Comparison of ENCODE assay signal across 18 cellular contexts in genomic region chr6:44278316-44278715, GRCh38. TPM values are rescaled to one million over a fixed set of nuclear protein-coding genes. Genes with fewer than 3 reads are reported as not detected.
DNase-seq lines count a peak whose midpoint lies in the region; TF ChIP-seq lines count a peak whose summit lies in the region.
"Had no signal": no experiment of that assay in that cellular context is flagged by ENCODE, and none has a peak within 500 bp of the region (broad histone marks: within the 10 kb centered on the region; RNA-seq: fewer than 3 reads in every experiment).

No MANE protein-coding gene starts in this region.

- peak; percentile 96 for DNase-seq in G401 (ENCODE audit: low spot score)
- DNase-seq in Caco-2: no peak
- DNase-seq in GM20000 (ENCODE audit: low spot score): no peak
- DNase-seq in SK-N-SH: no peak
- DNase-seq in SJCRH30: no peak
- DNase-seq: 8988T; CD8-positive, alpha-beta T cell; GDM1; H7; HFFc6 had no signal

- TF ChIP-seq EP300 in SK-N-SH (IDR thresholded peaks at IDR 0.05; ENCODE audit: borderline replicate concordance in 1 of 2, low read depth in 1 of 2, low read length in 1 of 2): no peak

- CTCF ChIA-PET in Caco-2 (lab: Charles Lee) (no interaction called here), SK-N-SH (lab: Yijun Ruan, JAX) (interaction anchor here (0.9 to 2.0 kb wide), 6 partner anchors 10 to 178 kb away, joined by 3 to 11 read pairs (median 4); partner anchors contain the start of gene AARS2)

- POLR2A ChIA-PET in Caco-2 (lab: Charles Lee) (no interaction called here), SK-N-SH (lab: Yijun Ruan, JAX) (no interaction called here)

- TF ChIP-seq RAD21 in SK-N-SH (IDR thresholded peaks at IDR 0.05; ENCODE audit: low read length): no peak

- peaks cover 27% of the 10 kb centered on the region for H3K27me3 Mint-ChIP-seq in Caco-2 (ENCODE audit: insufficient read depth, unreplicated experiment)

- no TSS peak for BruUV-seq in Caco-2 (replicated peaks; lab: Mats Ljungman, UMichigan)

- no peak overlapping the region for H3K4me2 ChIP-seq in SK-N-SH
- H3K4me2 ChIP-seq: GM23338 had no signal

- H3K27ac ChIP-seq in angular gyrus (ENCODE audit: low read depth, low read length): peak overlapping the region; percentile 22
- peak overlapping the region; percentile 60 for H3K27ac ChIP-seq in cingulate gyrus (ENCODE audit: low read depth, low read length)
- H3K27ac ChIP-seq in layer of hippocampus (ENCODE audit: low read depth, low read length): peak overlapping the region; percentile 10
- no peak overlapping the region for H3K27ac ChIP-seq in SK-N-SH (ENCODE audit: low read depth in 2 of 2, low read length in 1 of 2)
- H3K27ac ChIP-seq in SJCRH30: no peak overlapping the region
- H3K27ac ChIP-seq: BLaER1 treated with 17β-estradiol and CSF1 and Interleukin-3, amounts not matched to agents 10 nM and 100 nM; HL-60 had no signal

- H4K20me1 ChIP-seq in SK-N-SH (ENCODE audit: insufficient read depth): no peaks in the 10 kb centered on the region

- no peaks in the 10 kb centered on the region for H3K9me2 ChIP-seq in SK-N-SH

- 32% methylated on average over 1 of the region's 3 CpGs for WGBS in SK-N-SH (ENCODE audit: low lambda C conversion rate)

- in situ Hi-C loops in G401 (cut with HindIII; ENCODE audit: low sequenced_read_pairs): no loop called here

- no peak overlapping the region for H3K4me3 ChIP-seq in Caco-2 (ENCODE audit: low read depth, low read length)
- H3K4me3 ChIP-seq in SK-N-SH (ENCODE audit: low read depth in 2 of 2, low read length in 1 of 2): no peak overlapping the region
- H3K4me3 ChIP-seq in SJCRH30: no peak overlapping the region
- H3K4me3 ChIP-seq: BLaER1 treated with 17β-estradiol and CSF1 and Interleukin-3, amounts not matched to agents 10 nM and 100 nM; GM23338 had no signal

- H3K27me3 ChIP-seq in layer of hippocampus (ENCODE audit: control insufficient read depth, insufficient read depth, low read length) (peaks cover 2% of the 10 kb centered on the region), Caco-2 (replicated peaks; ENCODE audit: control insufficient read depth, insufficient read depth, low read length) (0 out of 2 replicates have a peak, but pooled peaks cover 1% of the 10 kb centered on the region), SK-N-SH (ENCODE audit: insufficient read depth) (no peaks in the 10 kb centered on the region), SJCRH30 (no peaks in the 10 kb centered on the region)

- H3K36me3 ChIP-seq in Caco-2 (ENCODE audit: control insufficient read depth, insufficient read depth, low read length) (no peaks in the 10 kb centered on the region), SK-N-SH (replicated peaks in 1 of 2; ENCODE audit: control insufficient read depth in 1 of 2, insufficient read depth in 2 of 2, low read length in 1 of 2) (no peaks in the 10 kb centered on the region), SJCRH30 (no peaks in the 10 kb centered on the region)
- H3K36me3 ChIP-seq: BLaER1 treated with 17β-estradiol and CSF1 and Interleukin-3, amounts not matched to agents 10 nM and 100 nM had no signal

- H3K9me3 ChIP-seq in Caco-2 (no peaks in the 10 kb centered on the region), SK-N-SH (no peaks in the 10 kb centered on the region), SJCRH30 (replicated peaks) (no peaks in the 10 kb centered on the region)
- H3K9me3 ChIP-seq: BLaER1 treated with 17β-estradiol and CSF1 and Interleukin-3, amounts not matched to agents 10 nM and 100 nM had no signal

- H3K9ac ChIP-seq in SK-N-SH: no peak overlapping the region
- H3K9ac ChIP-seq: BLaER1 treated with 17β-estradiol and CSF1 and Interleukin-3, amounts not matched to agents 10 nM and 100 nM had no signal

- H3F3A ChIP-seq in SK-N-SH (replicated peaks; ENCODE audit: insufficient read depth): no peaks in the 10 kb centered on the region

- intact Hi-C loops in Caco-2 (cut with micrococcal nuclease; ENCODE audit: unreplicated experiment): no loop called here

- no peak overlapping the region for H3K27ac Mint-ChIP-seq in Caco-2 (ENCODE audit: unreplicated experiment)
- H3K27ac Mint-ChIP-seq: CD8-positive, alpha-beta T cell; GM23338; HFFc6 had no signal

- H3K4me1 ChIP-seq in Caco-2: no peaks in the 10 kb centered on the region
- no peaks in the 10 kb centered on the region for H3K4me1 ChIP-seq in SK-N-SH (ENCODE audit: control insufficient read depth in 1 of 2, insufficient read depth in 2 of 2, low read depth in 1 of 2, low read length in 1 of 2)
- H3K4me1 ChIP-seq in SJCRH30: no peaks in the 10 kb centered on the region

- H2AFZ ChIP-seq in SK-N-SH (ENCODE audit: low read depth): no peak overlapping the region
- H2AFZ ChIP-seq: GM23338 had no signal

- no peaks in the 10 kb centered on the region for H3K36me3 Mint-ChIP-seq in Caco-2 (ENCODE audit: insufficient read depth, unreplicated experiment)
- H3K36me3 Mint-ChIP-seq: CD8-positive, alpha-beta T cell had no signal

- no peaks in the 10 kb centered on the region for H3K79me2 ChIP-seq in SK-N-SH (ENCODE audit: insufficient read depth)

- TF ChIP-seq CTCF in Caco-2 (IDR thresholded peaks at IDR 0.05; ENCODE audit: insufficient read depth in 1 of 2, low read depth in 1 of 2, low read length in 1 of 2, severe bottlenecking in 1 of 2, unreplicated experiment in 1 of 2): no peak
- TF ChIP-seq CTCF in GM20000 (IDR thresholded peaks at IDR 0.05; ENCODE audit: extremely low read depth, missing control alignments): no peak
- no peak for TF ChIP-seq CTCF in SK-N-SH (IDR thresholded peaks at IDR 0.05)

- H3K9me3 Mint-ChIP-seq in Caco-2 (ENCODE audit: unreplicated experiment): no peaks in the 10 kb centered on the region
- H3K9me3 Mint-ChIP-seq: CD8-positive, alpha-beta T cell; GM23338; HFFc6 had no signal

- no peaks in the 10 kb centered on the region for H3K4me1 Mint-ChIP-seq in Caco-2 (ENCODE audit: low read depth, unreplicated experiment)

- no peak overlapping the region for H3K4me3 Mint-ChIP-seq in Caco-2 (ENCODE audit: unreplicated experiment)
- H3K4me3 Mint-ChIP-seq: CD8-positive, alpha-beta T cell; GM23338; HFFc6 had no signal

TF ChIP-seq in SK-N-SH, 30 proteins besides CTCF, POLR2A, EP300 and RAD21 (continues in another document):
- TF ChIP-seq CHD2 (IDR thresholded peaks at IDR 0.05; ENCODE audit: low read length, partially characterized antibody) (no peak), SMC3 (IDR thresholded peaks at IDR 0.05; ENCODE audit: low read depth, low read length) (no peak), ELF1 (IDR thresholded peaks at IDR 0.05) (no peak), TAF1 (IDR thresholded peaks at IDR 0.05; ENCODE audit: borderline replicate concordance, low read depth, low read length) (no peak), YY1 (IDR thresholded peaks at IDR 0.05; ENCODE audit: low read depth) (no peak), MEF2A (IDR thresholded peaks at IDR 0.05; ENCODE audit: borderline replicate concordance, low read depth) (no peak), USF2 (IDR thresholded peaks at IDR 0.05; ENCODE audit: borderline replicate concordance, low read depth, low read length) (no peak), RFX5 (IDR thresholded peaks at IDR 0.05; ENCODE audit: low read length) (no peak), FOXJ3 (CRISPR knock-in tag; IDR thresholded peaks at IDR 0.05) (no peak), FOXM1 (IDR thresholded peaks at IDR 0.05; ENCODE audit: low read depth) (no peak), EZH2phosphoT487 (IDR thresholded peaks at IDR 0.05; ENCODE audit: borderline replicate concordance, low read depth) (no peak), MAX (IDR thresholded peaks at IDR 0.05; ENCODE audit: low read depth) (no peak), RXRA (IDR thresholded peaks at IDR 0.05; ENCODE audit: borderline replicate concordance, low read depth) (no peak)

RNA-seq across cellular contexts. Expression of gene TMEM151B, which starts 8.1 kb away (rescaled TPM):
- 14.3 and 14.6 TPM in 2 replicates for total RNA-seq in G401 (2014; rRNA removed; shearing (Covaris generic))
- total RNA-seq in Caco-2 (2022): not detected in 2 replicates
- 0.05 and 0.10 TPM in 2 replicates for polyA plus RNA-seq in SK-N-SH (2012; rRNA removed)
- 0.08 and 0.18 TPM in 2 replicates for polyA plus RNA-seq in SK-N-SH (2012; cell fraction: cytosol; rRNA removed)
- 0.32 and 0.50 TPM in 2 replicates for polyA plus RNA-seq in SK-N-SH (2012; cell fraction: nucleus; rRNA removed)
- 1.2 and 1.5 TPM in 2 replicates for total RNA-seq in SJCRH30 (2014; rRNA removed; shearing (Covaris generic))
- total RNA-seq: CD8-positive, alpha-beta T cell; HFFc6; HT1080 had no signal
- polyA plus RNA-seq: AG04450 had no signal

RNA-seq across cellular contexts. Expression of gene NFKBIE, which starts 13.0 kb away (rescaled TPM):
- 27.7 and 58.6 TPM in 2 replicates for total RNA-seq in G401 (2014; rRNA removed; shearing (Covaris generic))
- total RNA-seq in Caco-2 (2022): 8.4 and 10.1 TPM in 2 replicates
- polyA plus RNA-seq in SK-N-SH (2012; rRNA removed): 5.8 and 6.4 TPM in 2 replicates
- 4.0 and 4.4 TPM in 2 replicates for polyA plus RNA-seq in SK-N-SH (2012; cell fraction: cytosol; rRNA removed)
- polyA plus RNA-seq in SK-N-SH (2012; cell fraction: nucleus; rRNA removed): 7.8 and 12.0 TPM in 2 replicates
- 7.8 and 9.6 TPM in 2 replicates for total RNA-seq in SJCRH30 (2014; rRNA removed; shearing (Covaris generic))

RNA-seq across cellular contexts. Expression of gene SLC35B2, which starts 21.0 kb away (rescaled TPM):
- total RNA-seq in G401 (2014; rRNA removed; shearing (Covaris generic)): 73.4 and 80.4 TPM in 2 replicates
- 44.6 and 44.8 TPM in 2 replicates for total RNA-seq in Caco-2 (2022)
- 125 and 163 TPM in 2 replicates for polyA plus RNA-seq in SK-N-SH (2012; rRNA removed)
- polyA plus RNA-seq in SK-N-SH (2012; cell fraction: cytosol; rRNA removed): 69.7 and 109 TPM in 2 replicates
- 108 and 123 TPM in 2 replicates for polyA plus RNA-seq in SK-N-SH (2012; cell fraction: nucleus; rRNA removed)
- 27.8 and 28.5 TPM in 2 replicates for total RNA-seq in SJCRH30 (2014; rRNA removed; shearing (Covaris generic))

RNA-seq across cellular contexts. Expression of gene HSP90AB1, which starts 31.4 kb away (rescaled TPM):
- total RNA-seq in G401 (2014; rRNA removed; shearing (Covaris generic)): 1,050 and 1,370 TPM in 2 replicates
- 967 and 1,046 TPM in 2 replicates for total RNA-seq in Caco-2 (2022)
- polyA plus RNA-seq in SK-N-SH (2012; rRNA removed): 843 and 1,069 TPM in 2 replicates
- polyA plus RNA-seq in SK-N-SH (2012; cell fraction: cytosol; rRNA removed): 915 and 1,057 TPM in 2 replicates
- 744 and 797 TPM in 2 replicates for polyA plus RNA-seq in SK-N-SH (2012; cell fraction: nucleus; rRNA removed)
- total RNA-seq in SJCRH30 (2014; rRNA removed; shearing (Covaris generic)): 1,351 and 1,358 TPM in 2 replicates

RNA-seq across cellular contexts. Expression of gene AARS2, which starts 34.8 kb away (rescaled TPM):
- total RNA-seq in G401 (2014; rRNA removed; shearing (Covaris generic)): 33.8 and 41.5 TPM in 2 replicates
- 18.8 and 20.5 TPM in 2 replicates for total RNA-seq in Caco-2 (2022)
- polyA plus RNA-seq in SK-N-SH (2012; rRNA removed): 9.0 and 9.5 TPM in 2 replicates
- 3.7 and 6.2 TPM in 2 replicates for polyA plus RNA-seq in SK-N-SH (2012; cell fraction: cytosol; rRNA removed)
- polyA plus RNA-seq in SK-N-SH (2012; cell fraction: nucleus; rRNA removed): 16.4 and 19.1 TPM in 2 replicates
- 16.3 and 19.3 TPM in 2 replicates for total RNA-seq in SJCRH30 (2014; rRNA removed; shearing (Covaris generic))

Comparison
In these comparisons a context has a peak if more than half of its experiments do, and no peak if none do; other contexts are left out.
1. H3K27ac ChIP-seq: peak in angular gyrus (single experiment), cingulate gyrus (single experiment) and layer of hippocampus (single experiment); none in SK-N-SH (0 of 2) and SJCRH30 (single experiment).